ENCODE assay signal across 2 cellular contexts in the genomic region with DNA sequence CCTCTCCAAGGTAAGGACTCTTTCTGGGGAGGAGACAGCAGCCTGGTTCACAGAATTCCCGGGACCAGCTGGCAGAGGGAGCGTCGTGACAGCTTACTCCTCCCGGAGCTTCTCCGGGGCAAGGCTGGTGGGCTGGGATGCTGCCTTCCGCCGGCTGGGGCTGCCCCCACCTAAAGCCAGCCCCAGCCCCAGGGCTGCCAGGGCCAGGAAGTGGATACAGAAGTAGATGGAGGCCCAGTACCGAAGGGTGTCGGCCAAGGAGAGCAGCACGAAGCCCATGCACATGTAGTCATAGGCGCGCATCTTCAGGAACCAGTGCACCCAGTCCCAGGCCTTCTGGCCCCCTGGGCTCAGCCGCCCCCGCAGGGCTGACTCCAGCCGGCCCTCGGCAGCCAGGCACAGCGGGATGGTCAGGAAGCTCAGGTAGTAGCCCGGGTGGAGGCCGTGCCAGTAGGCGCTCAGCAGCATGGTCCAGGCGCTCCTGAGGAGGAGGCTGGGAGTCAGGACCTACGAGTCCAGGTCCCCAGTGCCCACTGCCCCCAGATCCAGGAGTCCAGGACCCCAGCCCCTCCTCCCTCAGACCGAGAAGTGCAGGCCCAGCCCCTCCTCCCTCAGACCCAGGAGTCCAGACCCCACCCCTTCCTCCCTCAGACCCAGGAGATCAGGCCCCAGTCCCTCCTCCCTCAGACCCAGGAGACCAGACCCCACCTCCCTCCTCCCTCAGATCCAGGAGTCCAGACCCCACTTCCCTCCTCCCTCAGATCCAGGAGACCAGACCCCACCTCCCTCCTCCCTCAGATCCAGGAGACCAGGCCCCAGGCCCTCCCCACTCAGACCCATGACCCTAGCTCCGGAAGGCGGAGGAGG.
TF ChIP-seq lines count a peak whose summit lies in the region.

No MANE protein-coding gene starts in this region.

TF ChIP-seq in PFSK-1, 5 proteins besides CTCF, POLR2A, EP300 and RAD21:
- TF ChIP-seq FOXP2 (optimal IDR thresholded peaks at IDR 0.05; ENCODE audit: borderline replicate concordance, extremely low read depth, extremely low read length, insufficient read depth) (no peak), POLR2AphosphoS5 (IDR thresholded peaks at IDR 0.05; ENCODE audit: low read depth, low read length) (peak; percentile 25; the same call in 1 of the 2 replicates), TAF1 (IDR thresholded peaks at IDR 0.05; ENCODE audit: borderline replicate concordance, insufficient read depth, low read length) (no peak), SIN3A (IDR thresholded peaks at IDR 0.05; ENCODE audit: borderline replicate concordance, insufficient read depth, low read length) (no peak)
- TF ChIP-seq, protein P1, sequence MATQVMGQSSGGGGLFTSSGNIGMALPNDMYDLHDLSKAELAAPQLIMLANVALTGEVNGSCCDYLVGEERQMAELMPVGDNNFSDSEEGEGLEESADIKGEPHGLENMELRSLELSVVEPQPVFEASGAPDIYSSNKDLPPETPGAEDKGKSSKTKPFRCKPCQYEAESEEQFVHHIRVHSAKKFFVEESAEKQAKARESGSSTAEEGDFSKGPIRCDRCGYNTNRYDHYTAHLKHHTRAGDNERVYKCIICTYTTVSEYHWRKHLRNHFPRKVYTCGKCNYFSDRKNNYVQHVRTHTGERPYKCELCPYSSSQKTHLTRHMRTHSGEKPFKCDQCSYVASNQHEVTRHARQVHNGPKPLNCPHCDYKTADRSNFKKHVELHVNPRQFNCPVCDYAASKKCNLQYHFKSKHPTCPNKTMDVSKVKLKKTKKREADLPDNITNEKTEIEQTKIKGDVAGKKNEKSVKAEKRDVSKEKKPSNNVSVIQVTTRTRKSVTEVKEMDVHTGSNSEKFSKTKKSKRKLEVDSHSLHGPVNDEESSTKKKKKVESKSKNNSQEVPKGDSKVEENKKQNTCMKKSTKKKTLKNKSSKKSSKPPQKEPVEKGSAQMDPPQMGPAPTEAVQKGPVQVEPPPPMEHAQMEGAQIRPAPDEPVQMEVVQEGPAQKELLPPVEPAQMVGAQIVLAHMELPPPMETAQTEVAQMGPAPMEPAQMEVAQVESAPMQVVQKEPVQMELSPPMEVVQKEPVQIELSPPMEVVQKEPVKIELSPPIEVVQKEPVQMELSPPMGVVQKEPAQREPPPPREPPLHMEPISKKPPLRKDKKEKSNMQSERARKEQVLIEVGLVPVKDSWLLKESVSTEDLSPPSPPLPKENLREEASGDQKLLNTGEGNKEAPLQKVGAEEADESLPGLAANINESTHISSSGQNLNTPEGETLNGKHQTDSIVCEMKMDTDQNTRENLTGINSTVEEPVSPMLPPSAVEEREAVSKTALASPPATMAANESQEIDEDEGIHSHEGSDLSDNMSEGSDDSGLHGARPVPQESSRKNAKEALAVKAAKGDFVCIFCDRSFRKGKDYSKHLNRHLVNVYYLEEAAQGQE (IDR thresholded peaks at IDR 0.05; ENCODE audit: insufficient read depth in 1 of 2, low read depth in 2 of 2, low read length in 2 of 2) = no peak

TF ChIP-seq in endothelial cell of umbilical vein, 7 proteins besides CTCF, POLR2A, EP300 and RAD21:
- TF ChIP-seq POLR2AphosphoS5 (IDR thresholded peaks at IDR 0.05; ENCODE audit: insufficient read depth, low read depth, low read length) (peak; percentile 43), EZH2 (IDR thresholded peaks at IDR 0.05; ENCODE audit: borderline replicate concordance, low read depth, low read length, severe bottlenecking) (no peak)
